In genomic region chr6:15305496-15305895, GRCh38 we compare ENCODE assay signal across 16 cellular contexts. TPM values are rescaled to one million over a fixed set of nuclear protein-coding genes. Genes with fewer than 3 reads are reported as not detected.
A peak's percentile ranks its signal among the peaks of the same experiment; 100 is the strongest.
DNase-seq lines count a peak whose midpoint lies in the region; ATAC-seq and TF ChIP-seq lines count a peak whose summit lies in the region.
"Had no signal": no experiment of that assay in that cellular context is flagged by ENCODE, and none has a peak within 500 bp of the region (broad histone marks: within the 10 kb centered on the region; RNA-seq: fewer than 3 reads in every experiment).

No MANE protein-coding gene starts in this region.

- H3K4me3 ChIP-seq in OCI-LY3 (ENCODE audit: low read length), result peak overlapping the region; percentile 63
- H3K4me3 ChIP-seq: esophagus muscularis mucosa, HAP-1 had no signal

- H3K27ac Mint-ChIP-seq in nephron, result peak overlapping the region; percentile 49 to 68 (median 60)

- peaks cover 84% of the 10 kb centered on the region for H3K4me1 ChIP-seq in OCI-LY3 (ENCODE audit: low read length)

- H3K36me3 ChIP-seq in OCI-LY3 (replicated peaks; ENCODE audit: low read depth, low read length), result no peaks in the 10 kb centered on the region
- H3K36me3 ChIP-seq: esophagus muscularis mucosa, HAP-1 had no signal

- H3K79me2 ChIP-seq in OCI-LY3 (ENCODE audit: low read length), result peaks cover 86% of the 10 kb centered on the region

- H3K9ac ChIP-seq in OCI-LY3 (ENCODE audit: low read length), result peak overlapping the region; percentile 57

- H3K36me3 Mint-ChIP-seq in nephron (ENCODE audit: low read depth), result no peaks in the 10 kb centered on the region

- H2AFZ ChIP-seq in OCI-LY3 (ENCODE audit: low read depth, low read length), result no peak overlapping the region

- intact Hi-C loops in left cardiac atrium (cut with DNase I), result no loop called here

- TF ChIP-seq CTCF in OCI-LY3 (IDR thresholded peaks at IDR 0.05; ENCODE audit: low read depth, low read length) (no peak), nephron (IDR thresholded peaks at IDR 0.05; ENCODE audit: unreplicated experiment in 3 of 3) (no peak)

- DNase-seq in retina (no peak), NCI-H774 (lab: John Stamatoyannopoulos, UW) (no peak), GOT3 (lab: John Stamatoyannopoulos, UW) (no peak), left cardiac atrium (no peak)
- DNase-seq: amniotic stem cell, GF-D8, KBM-7, right cardiac atrium, T-helper 9 cell had no signal

- no peaks in the 10 kb centered on the region for H3K9me3 Mint-ChIP-seq in nephron

- no peaks in the 10 kb centered on the region for H3K27me3 Mint-ChIP-seq in nephron (ENCODE audit: low read depth)

- no peaks in the 10 kb centered on the region for H3K9me3 ChIP-seq in OCI-LY3 (ENCODE audit: insufficient read depth, low read length)
- H3K9me3 ChIP-seq: esophagus muscularis mucosa, HAP-1 had no signal

- no peak overlapping the region for H3K4me3 Mint-ChIP-seq in nephron

- H3K4me2 ChIP-seq in OCI-LY3 (ENCODE audit: low read length), result peak overlapping the region; percentile 90

- peak; percentile 41 for ATAC-seq in GM18873 (IDR thresholded peaks at IDR 0.05; ENCODE audit: low FRiP score, unreplicated experiment)
- ATAC-seq in HG02571 (IDR thresholded peaks at IDR 0.05; ENCODE audit: unreplicated experiment), result peak; percentile 55
- no peak for ATAC-seq in left cardiac atrium
- ATAC-seq: left lobe of liver, right cardiac atrium had no signal

- H3K27me3 ChIP-seq in OCI-LY3 (ENCODE audit: low read depth, low read length), result no peaks in the 10 kb centered on the region
- H3K27me3 ChIP-seq: esophagus muscularis mucosa had no signal

- H4K20me1 ChIP-seq in OCI-LY3 (ENCODE audit: insufficient read depth, low read length), result peaks cover 56% of the 10 kb centered on the region

- H3K4me1 Mint-ChIP-seq in nephron, result peaks cover 67% of the 10 kb centered on the region

- peak overlapping the region; percentile 98 for H3K27ac ChIP-seq in OCI-LY3 (ENCODE audit: low read length)
- H3K27ac ChIP-seq: esophagus muscularis mucosa had no signal

RNA-seq across cellular contexts. Expression of gene JARID2, which starts 59.6 kb away (rescaled TPM):
- 1 to 10 TPM; 7.9 to 8.6 TPM for total RNA-seq in left cardiac atrium

Comparison
In these comparisons a context has a peak if more than half of its experiments do, and no peak if none do; other contexts are left out.
1. ATAC-seq: peak in GM18873 (single experiment) and HG02571 (single experiment); none in left cardiac atrium (0 of 2).